10 cellular contexts compared by ENCODE assay signal in the genomic region with DNA sequence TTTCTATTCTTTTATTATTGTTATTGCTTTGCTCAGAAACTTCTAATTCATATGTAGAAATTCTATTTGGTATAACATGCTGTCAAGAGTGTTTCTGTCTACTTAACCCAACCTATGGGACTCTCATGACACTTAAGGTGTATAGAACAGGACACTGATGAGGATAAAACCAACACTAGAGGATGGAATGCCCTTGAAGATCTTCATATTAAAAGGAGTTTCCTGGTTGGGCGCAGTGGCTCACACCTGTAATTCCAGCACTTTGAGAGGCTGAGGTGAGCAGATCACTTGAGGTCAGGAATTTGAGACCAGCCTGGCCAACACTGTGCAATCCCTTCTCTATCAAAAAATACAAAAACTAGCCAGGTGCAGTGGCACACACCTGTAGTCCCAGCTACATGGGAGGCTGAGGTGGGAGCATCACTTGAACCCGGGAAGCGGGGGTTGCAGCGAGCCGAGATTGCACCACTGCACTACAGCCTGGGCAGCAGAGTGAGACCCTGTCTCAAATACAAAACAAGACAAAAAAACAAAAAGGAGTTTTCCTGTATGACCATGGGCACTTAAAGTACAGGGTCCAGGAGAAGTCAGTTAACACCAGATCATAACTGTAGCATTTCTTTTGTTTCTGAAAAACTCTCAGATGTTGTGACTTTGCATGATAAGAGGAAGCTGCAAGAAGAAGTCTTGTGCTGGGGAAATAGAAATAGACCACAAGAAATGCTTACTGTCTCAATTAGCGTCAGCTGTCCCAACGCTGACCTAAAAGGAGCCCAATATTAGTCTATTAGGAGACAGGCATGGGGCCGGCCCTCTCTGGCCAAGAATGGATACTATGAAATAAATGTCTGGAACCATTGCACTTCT. TPM values are rescaled to one million over a fixed set of nuclear protein-coding genes. Genes with fewer than 3 reads are reported as not detected.
A peak's percentile ranks its signal among the peaks of the same experiment; 100 is the strongest.
DNase-seq lines count a peak whose midpoint lies in the region; ATAC-seq and TF ChIP-seq lines count a peak whose summit lies in the region.
"Had no signal": no experiment of that assay in that cellular context is flagged by ENCODE, and none has a peak within 500 bp of the region (broad histone marks: within the 10 kb centered on the region; RNA-seq: fewer than 3 reads in every experiment).

No MANE protein-coding gene starts in this region.

- no peaks in the 10 kb centered on the region for H3K36me3 ChIP-seq in esophagus muscularis mucosa

- DNase-seq in myocyte (ENCODE audit: low read depth), result peak; percentile 28
- DNase-seq in stimulated activated CD4-positive, alpha-beta T cell treated with anti-CD3 and anti-CD28 coated beads, Interleukin-4, amount 100 ng/mL, for 1 hour, result no peak
- DNase-seq in NCI-H2227 (lab: John Stamatoyannopoulos, UW; ENCODE audit: unreplicated experiment), result no peak
- no peak for DNase-seq in GM19240 (ENCODE audit: insufficient read length, low spot score)
- no peak for DNase-seq in esophagus muscularis mucosa (ENCODE audit: extremely low spot score)
- DNase-seq: KG1 had no signal

- no peaks in the 10 kb centered on the region for H3K9me3 ChIP-seq in esophagus muscularis mucosa

- H3K27ac ChIP-seq in esophagus muscularis mucosa (replicated peaks in 1 of 4), result no peak overlapping the region

- H3K4me1 ChIP-seq in esophagus muscularis mucosa, result peaks cover 0 to 4% (median 0%) of the 10 kb centered on the region in 4 donors

- no peak for TF ChIP-seq EP300 in esophagus muscularis mucosa (IDR thresholded peaks at IDR 0.05)

- ATAC-seq in GM18873 (IDR thresholded peaks at IDR 0.05; ENCODE audit: low FRiP score, unreplicated experiment) (peak; percentile 73), HG02571 (IDR thresholded peaks at IDR 0.05; ENCODE audit: unreplicated experiment) (peak; percentile 81), HG03565 (IDR thresholded peaks at IDR 0.05; ENCODE audit: unreplicated experiment) (peak; percentile 73)
- ATAC-seq: SK-N-SH treated with all-trans-retinoic acid at 6 μM for 48 hours had no signal

- H3K27me3 ChIP-seq in esophagus muscularis mucosa, result no peaks in the 10 kb centered on the region

- H3K4me3 ChIP-seq in esophagus muscularis mucosa, result no peak overlapping the region

- intact Hi-C loops in esophagus muscularis mucosa (cut with DNase I), result no loop called here

- WGBS in esophagus muscularis mucosa, result 75% methylated on average over 8 of the region's 8 CpGs

- no peak for TF ChIP-seq CTCF in esophagus muscularis mucosa (IDR thresholded peaks at IDR 0.05)

- TF ChIP-seq POLR2A in esophagus muscularis mucosa (IDR thresholded peaks at IDR 0.05; ENCODE audit: low read depth), result no peak

RNA-seq across cellular contexts. Expression of gene CD2AP, which starts 38.9 kb away (rescaled TPM):
- 9.5 and 10.6 TPM in 2 replicates for total RNA-seq in myocyte
- polyA plus RNA-seq in myocyte (2012), result 4.7 TPM
- 10 to 100 TPM; 17.2 to 20.7 (median 20.0) TPM for total RNA-seq in esophagus muscularis mucosa
